Comparison of ENCODE assay signal across 26 cellular contexts in the genomic region with DNA sequence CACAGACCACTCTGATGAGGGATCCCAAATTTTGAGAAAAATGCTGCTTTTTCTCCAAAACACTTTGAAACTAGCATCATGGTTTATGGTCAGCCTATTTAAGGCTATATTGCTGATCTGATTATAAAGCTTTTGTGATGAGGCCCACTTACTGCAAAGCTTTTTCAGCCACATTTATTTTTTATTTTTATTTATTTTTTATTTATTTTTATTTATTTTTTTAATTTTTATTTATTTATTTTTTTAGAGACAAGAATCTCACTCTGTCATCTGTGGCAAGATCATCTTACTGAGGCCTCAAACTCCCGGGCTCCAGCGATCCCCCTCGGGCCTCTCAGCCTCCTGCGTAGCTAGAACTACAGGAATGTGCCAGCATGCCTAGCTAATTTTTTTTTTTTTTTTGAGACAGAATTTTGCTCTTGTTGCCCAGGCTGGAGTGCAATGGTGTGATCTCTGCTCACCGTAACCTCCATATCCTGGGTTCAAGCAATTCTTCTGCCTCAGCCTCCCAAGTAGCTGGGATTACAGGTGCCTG.
"Had no signal": no experiment of that assay in that cellular context is flagged by ENCODE, and none has a peak within 500 bp of the region (broad histone marks: within the 10 kb centered on the region; RNA-seq: fewer than 3 reads in every experiment).

No MANE protein-coding gene starts in this region.

- H3K4me3 ChIP-seq: ascending aorta, esophagus muscularis mucosa had no signal

- H3K27ac ChIP-seq: ascending aorta, esophagus muscularis mucosa had no signal

- ATAC-seq: activated naive CD4-positive, alpha-beta T cell treated with anti-CD3 and anti-CD28 coated beads, Interleukin-2, amount 50 U/mL, for 72 hours; activated T-cell treated with anti-CD3 and anti-CD28 coated beads, Interleukin-2, amount 50 U/mL, for 72 hours; effector memory CD8-positive, alpha-beta T cell had no signal

- H3K27me3 ChIP-seq: ascending aorta, esophagus muscularis mucosa had no signal

- H3K36me3 Mint-ChIP-seq: activated naive CD4-positive, alpha-beta T cell treated with anti-CD3 and anti-CD28 coated beads, Interleukin-2, amount 10 ng/mL, durations not matched to agents 7 days and 5 days; activated naive CD8-positive, alpha-beta T cell treated with anti-CD3 and anti-CD28 coated beads, Interleukin-2, amount 10 ng/mL, durations not matched to agents 7 days and 5 days; brain had no signal

- H3K27me3 Mint-ChIP-seq: central memory CD8-positive, alpha-beta T cell had no signal

- H3K9me3 Mint-ChIP-seq: activated CD4-positive, alpha-beta memory T cell treated with anti-CD3 and anti-CD28 coated beads, Interleukin-2, amount 10 ng/mL, durations not matched to agents 7 days and 5 days; activated CD4-positive, alpha-beta T cell treated with anti-CD3 and anti-CD28 coated beads, Interleukin-2, amount 10 ng/mL, durations not matched to agents 7 days and 5 days; activated naive CD4-positive, alpha-beta T cell treated with anti-CD3 and anti-CD28 coated beads, Interleukin-2, amount 10 ng/mL, durations not matched to agents 7 days and 5 days; activated T-cell treated with anti-CD3 and anti-CD28 coated beads, Interleukin-2, amount 50 U/mL, for 24 hours; central memory CD8-positive, alpha-beta T cell; effector memory CD8-positive, alpha-beta T cell had no signal

- DNase-seq: activated CD4-positive, alpha-beta memory T cell treated with anti-CD3 and anti-CD28 coated beads, Interleukin-2, amount 10 ng/mL, durations not matched to agents 7 days and 5 days; activated CD4-positive, alpha-beta T cell treated with anti-CD3 and anti-CD28 coated beads for 1 hour; activated CD4-positive, alpha-beta T cell treated with anti-CD3 and anti-CD28 coated beads for 4 hours; activated CD4-positive, alpha-beta T cell treated with anti-CD3 and anti-CD28 coated beads, Interleukin-2, amount 10 ng/mL, durations not matched to agents 7 days and 5 days; activated CD4-positive, alpha-beta T cell treated with anti-CD3 and anti-CD28 coated beads, Interleukin-2, amount 50 U/mL, for 4 hours; activated CD8-positive, alpha-beta memory T cell treated with anti-CD3 and anti-CD28 coated beads, Interleukin-2, amount 50 U/mL, for 48 hours; activated gamma-delta T cell; activated naive CD4-positive, alpha-beta T cell; activated naive CD4-positive, alpha-beta T cell treated with anti-CD3 and anti-CD28 coated beads, Interleukin-2, amount 10 ng/mL, durations not matched to agents 7 days and 5 days; activated naive CD8-positive, alpha-beta T cell treated with anti-CD3 and anti-CD28 coated beads, Interleukin-2, amount 10 ng/mL, durations not matched to agents 7 days and 5 days; activated T-cell treated with anti-CD3 and anti-CD28 coated beads for 4 hours; activated T-cell treated with anti-CD3 and anti-CD28 coated beads, Interleukin-2, amount 50 U/mL, for 24 hours; activated T-cell treated with anti-CD3 and anti-CD28 coated beads, Interleukin-2, amount 50 U/mL, for 72 hours; cortex of kidney; dermis blood vessel endothelial cell; effector CD4-positive, alpha-beta T cell; effector memory CD8-positive, alpha-beta T cell; erythroblast; foreskin melanocyte; head of caudate nucleus; T-helper 2 cell had no signal

- H3K4me1 Mint-ChIP-seq: central memory CD8-positive, alpha-beta T cell had no signal

- H3K27ac Mint-ChIP-seq: activated CD4-positive, alpha-beta memory T cell treated with anti-CD3 and anti-CD28 coated beads, Interleukin-2, amount 10 ng/mL, durations not matched to agents 7 days and 5 days; activated CD4-positive, alpha-beta T cell treated with anti-CD3 and anti-CD28 coated beads, Interleukin-2, amount 10 ng/mL, durations not matched to agents 7 days and 5 days; activated naive CD4-positive, alpha-beta T cell treated with anti-CD3 and anti-CD28 coated beads, Interleukin-2, amount 10 ng/mL, durations not matched to agents 7 days and 5 days; activated naive CD4-positive, alpha-beta T cell treated with anti-CD3 and anti-CD28 coated beads, Interleukin-2, amount 50 U/mL, for 72 hours; activated naive CD8-positive, alpha-beta T cell treated with anti-CD3 and anti-CD28 coated beads, Interleukin-2, amount 10 ng/mL, durations not matched to agents 7 days and 5 days; activated T-cell treated with anti-CD3 and anti-CD28 coated beads, Interleukin-2, amount 50 U/mL, for 24 hours; activated T-cell treated with anti-CD3 and anti-CD28 coated beads, Interleukin-2, amount 50 U/mL, for 72 hours; brain; effector memory CD8-positive, alpha-beta T cell had no signal

- H3K9me3 ChIP-seq: ascending aorta, esophagus muscularis mucosa had no signal

- H3K4me3 Mint-ChIP-seq: activated CD4-positive, alpha-beta memory T cell treated with anti-CD3 and anti-CD28 coated beads, Interleukin-2, amount 10 ng/mL, durations not matched to agents 7 days and 5 days; activated CD4-positive, alpha-beta T cell treated with anti-CD3 and anti-CD28 coated beads, Interleukin-2, amount 10 ng/mL, durations not matched to agents 7 days and 5 days; activated naive CD4-positive, alpha-beta T cell treated with anti-CD3 and anti-CD28 coated beads, Interleukin-2, amount 10 ng/mL, durations not matched to agents 7 days and 5 days; activated naive CD8-positive, alpha-beta T cell treated with anti-CD3 and anti-CD28 coated beads, Interleukin-2, amount 10 ng/mL, durations not matched to agents 7 days and 5 days; activated T-cell treated with anti-CD3 and anti-CD28 coated beads, Interleukin-2, amount 50 U/mL, for 24 hours; activated T-cell treated with anti-CD3 and anti-CD28 coated beads, Interleukin-2, amount 50 U/mL, for 72 hours; brain; central memory CD8-positive, alpha-beta T cell; effector memory CD8-positive, alpha-beta T cell had no signal
